8 cellular contexts compared by ENCODE assay signal in genomic region chr1:108746382-108747127, GRCh38. TPM values are rescaled to one million over a fixed set of nuclear protein-coding genes. Genes with fewer than 3 reads are reported as not detected.
DNase-seq lines count a peak whose midpoint lies in the region; ATAC-seq and TF ChIP-seq lines count a peak whose summit lies in the region.

Gene STXBP3, plus strand, starts transcription at chr1:108746674. Its CDS starts 64 bp downstream, at chr1:108746738.

- H3K27ac ChIP-seq in adrenal gland = peak within 1 kb of the TSS; percentile 71 to 99 (median 96)
- H3K27ac ChIP-seq in heart left ventricle = peak within 1 kb of the TSS; percentile 84 to 99 (median 97)

- peak; percentile 97 for TF ChIP-seq CTCF in GM12874 (IDR thresholded peaks at IDR 0.05; ENCODE audit: insufficient read depth, low read depth, low read length)
- TF ChIP-seq CTCF in adrenal gland (IDR thresholded peaks at IDR 0.05) = peak; percentile 90 to 95 (median 93)
- peak; percentile 90 to 99 (median 95) for TF ChIP-seq CTCF in heart left ventricle (IDR thresholded peaks at IDR 0.05)

- H3K27me3 Mint-ChIP-seq in T-cell = no peaks in the 10 kb centered on the region

- TF ChIP-seq POLR2A in adrenal gland (IDR thresholded peaks at IDR 0.05) = peak; percentile 96 to 99
- TF ChIP-seq POLR2A in heart left ventricle (IDR thresholded peaks at IDR 0.05) = peak; percentile 94 to 98

- peaks cover 11% of the 10 kb centered on the region for H3K36me3 Mint-ChIP-seq in T-cell

- peak within 1 kb of the TSS; percentile 97 to 98 for H3K27ac Mint-ChIP-seq in T-cell

- H3K9me3 ChIP-seq in adrenal gland (replicated peaks in 1 of 3) (no peaks in the 10 kb centered on the region), heart left ventricle (no peaks in the 10 kb centered on the region)

- H3K4me3 ChIP-seq in adrenal gland (peak within 1 kb of the TSS in 3 of 4 donors; percentile 66 to 78 (median 68)), heart left ventricle (peak within 1 kb of the TSS; percentile 60 to 93 (median 85))

- CTCF ChIA-PET in T-cell (lab: Charles Lee) = no interaction called here

- DNase-seq in NCI-H1436 (lab: John Stamatoyannopoulos, UW) (peak; percentile 98), T-cell (peak; percentile 95 to 100 (median 99)), adrenal gland (peak; percentile 99), heart left ventricle (peak; percentile 99 to 100 (median 99)), posterior vena cava (ENCODE audit: low spot score) (peak; percentile 100), ureter (ENCODE audit: low spot score) (peak; percentile 100)

- intact Hi-C loops in adrenal gland (cut with DNase I) (no loop called here), heart left ventricle (cut with DNase I) (loop anchor here in 6 of 10 donors (1.0 to 10.0 kb wide), 6 partner anchors 52 to 131 kb away; partner anchors contain the start of genes PRPF38B (in 6 of the 6), HENMT1 (in 2 of the 6) and GPSM2 (in 1 of the 6)), posterior vena cava (cut with DNase I) (loop anchor here in 1 of 2 donors (5.0 kb wide), 1 partner anchor 54 kb away; the partner anchor contains the start of gene PRPF38B)

- no peaks in the 10 kb centered on the region for H3K27me3 ChIP-seq in adrenal gland
- H3K27me3 ChIP-seq in heart left ventricle = no peaks in the 10 kb centered on the region

- peaks cover 38 to 42% (median 38%) of the 10 kb centered on the region in 3 donors for H3K4me1 Mint-ChIP-seq in T-cell

- POLR2A ChIA-PET in T-cell (lab: Charles Lee) = interaction anchor here in 1 of 2 donors (0.6 to 1.0 kb wide), 3 partner anchors 49 to 547 kb away, joined by 3 to 6 read pairs (median 6); partner anchors contain the start of genes PRPF38B and SLC25A24

- peak within 1 kb of the TSS; percentile 98 to 99 (median 99) for H3K4me3 Mint-ChIP-seq in T-cell

- ATAC-seq in HG02798 (IDR thresholded peaks at IDR 0.05; ENCODE audit: poor library complexity, unreplicated experiment) (peak; percentile 94), T-cell (replicated peaks in 1 of 4) (peak; percentile 94 to 96 (median 96)), heart left ventricle (peak; percentile 97 to 100 (median 98))

- H3K9me3 Mint-ChIP-seq in T-cell = no peaks in the 10 kb centered on the region

- H3K4me1 ChIP-seq in adrenal gland (replicated peaks in 1 of 2) (peaks cover 7 to 20% of the 10 kb centered on the region in 2 donors), heart left ventricle (peaks cover 0 to 26% (median 13%) of the 10 kb centered on the region in 12 donors)

- 0 to 1% (median 0%) methylated on average over 30 to 71 of the region's 71 CpGs for WGBS in adrenal gland, 4 donors
- 0 to 1% (median 0%) methylated on average over 45 to 71 of the region's 71 CpGs for WGBS in heart left ventricle, 4 donors

- H3K36me3 ChIP-seq in adrenal gland (replicated peaks in 1 of 2) = no peaks in the 10 kb centered on the region
- peaks cover 0 to 9% (median 0%) of the 10 kb centered on the region in 9 donors for H3K36me3 ChIP-seq in heart left ventricle

RNA-seq across cellular contexts. Expression of gene STXBP3, which starts in this region (rescaled TPM):
- total RNA-seq in T-cell (10 to 100 TPM; 52.8 to 66.2 (median 59.9) TPM), adrenal gland (10 to 100 TPM; 35.1 to 63.2 (median 43.3) TPM), heart left ventricle (10 to 100 TPM; 22.4 to 42.7 (median 26.1) TPM), posterior vena cava (10 to 100 TPM; 53.2 to 57.5 TPM), ureter (59.3 TPM)
- polyA plus RNA-seq in adrenal gland (10 to 100 TPM; 39.9 to 45.8 (median 42.3) TPM), heart left ventricle (10 to 100 TPM; 19.2 to 28.8 TPM)

Comparison
In these comparisons a context has a peak if more than half of its experiments do, and no peak if none do; other contexts are left out.
1. Peak in every context shown above with its lines: DNase-seq, ATAC-seq, H3K4me3 ChIP-seq and H3K27ac ChIP-seq.
2. intact Hi-C loops: an anchor here in heart left ventricle (1.0 to 10.0 kb wide); none called in adrenal gland.